In genomic region chr6:136500414-136500813, GRCh38 we compare ENCODE assay signal across 18 cellular contexts. TPM values are rescaled to one million over a fixed set of nuclear protein-coding genes. Genes with fewer than 3 reads are reported as not detected.
DNase-seq lines count a peak whose midpoint lies in the region; ATAC-seq, FAIRE-seq and TF ChIP-seq lines count a peak whose summit lies in the region.
"Had no signal": no experiment of that assay in that cellular context is flagged by ENCODE, and none has a peak within 500 bp of the region (broad histone marks: within the 10 kb centered on the region; RNA-seq: fewer than 3 reads in every experiment).

No MANE protein-coding gene starts in this region.

- no peaks in the 10 kb centered on the region for H4K20me1 ChIP-seq in GM23338 (replicated peaks; ENCODE audit: insufficient read depth)
- no peaks in the 10 kb centered on the region for H4K20me1 ChIP-seq in K562 (replicated peaks; ENCODE audit: control insufficient read depth, insufficient read depth, low read length)

- H3K4me1 ChIP-seq in A549 (peaks cover 69% of the 10 kb centered on the region), GM23338 (ENCODE audit: insufficient read depth) (peaks cover 73% of the 10 kb centered on the region), K562 (replicated peaks in 1 of 2; ENCODE audit: control insufficient read depth in 2 of 2, insufficient read depth in 2 of 2, low read length in 2 of 2) (peaks cover 0 to 13% of the 10 kb centered on the region in 2 experiments; a peak in 2 of 5 replicates), left lung (no peaks in the 10 kb centered on the region)

- TF ChIP-seq POLR2A in A549 (IDR thresholded peaks at IDR 0.05; ENCODE audit: low read length) (no peak), K562 (conservative IDR thresholded peaks at IDR 0.05) (no peak)

- H3K9me3 ChIP-seq in A549 (no peaks in the 10 kb centered on the region), K562 (replicated peaks; ENCODE audit: control insufficient read depth, insufficient read depth, low read depth, low read length) (no peaks in the 10 kb centered on the region), left lung (no peaks in the 10 kb centered on the region)
- H3K9me3 ChIP-seq: BE2C, HAP-1 had no signal

- intact Hi-C loops in K562 (cut with micrococcal nuclease) (no loop called here), left lung (cut with DNase I) (no loop called here)

- CTCF ChIA-PET in A549 (lab: Yijun Ruan, JAX) (no interaction called here), K562 (lab: Yijun Ruan, JAX; ENCODE audit: low intra/inter-chr PET ratio) (no interaction called here)

- H3K36me3 ChIP-seq in GM23338 (ENCODE audit: insufficient read depth) (no peaks in the 10 kb centered on the region), K562 (ENCODE audit: control insufficient read depth, insufficient read depth, low read length) (no peaks in the 10 kb centered on the region), left lung (no peaks in the 10 kb centered on the region)
- H3K36me3 ChIP-seq: BE2C, HAP-1 had no signal

- H2AFZ ChIP-seq in GM23338 (no peak overlapping the region), K562 (ENCODE audit: low read depth, low read length) (no peak overlapping the region)
- H2AFZ ChIP-seq: GM23248 had no signal

- H3K9me3 Mint-ChIP-seq in GM23338: no peaks in the 10 kb centered on the region; the same call in 2 of the 3 replicates
- H3K9me3 Mint-ChIP-seq: CD8-positive, alpha-beta T cell had no signal

- H3K4me2 ChIP-seq in A549 (no peak overlapping the region), GM23338 (peak overlapping the region; percentile 70), K562 (ENCODE audit: insufficient read depth, low read length) (no peak overlapping the region)
- H3K4me2 ChIP-seq: KMS-11 had no signal

- H3K79me2 ChIP-seq in GM23338 (replicated peaks; ENCODE audit: insufficient read depth) (peaks cover 63% of the 10 kb centered on the region), K562 (ENCODE audit: control insufficient read depth, insufficient read depth, low read length) (no peaks in the 10 kb centered on the region)

- no peaks in the 10 kb centered on the region for H3K9me1 ChIP-seq in K562 (ENCODE audit: control insufficient read depth, insufficient read depth, low read length)

- peaks cover 10% of the 10 kb centered on the region for H3K27me3 Mint-ChIP-seq in GM23338 (ENCODE audit: insufficient read depth, low read depth, poor library complexity)

- H3K9me2 ChIP-seq in GM23338 (ENCODE audit: insufficient read depth): no peaks in the 10 kb centered on the region

- FAIRE-seq in A549 (lab: Jason Lieb, UNC) (no peak), K562 (lab: Jason Lieb, UNC) (no peak)
- FAIRE-seq: A204.1, GM12878, GM18507, HTR-8/SVneo had no signal

- H3K27ac Mint-ChIP-seq in GM23338: peak overlapping the region; percentile 63
- H3K27ac Mint-ChIP-seq: CD8-positive, alpha-beta T cell had no signal

- TF ChIP-seq CTCF in A549 (IDR thresholded peaks at IDR 0.05) (no peak), GM23338 (conservative IDR thresholded peaks at IDR 0.05; ENCODE audit: low read depth in 2 of 2) (no peak), K562 (IDR thresholded peaks at IDR 0.05 in 2 of 3, conservative IDR thresholded peaks at IDR 0.05 in 1 of 3; ENCODE audit: insufficient read depth in 2 of 3, low read depth in 1 of 3, low read length in 3 of 3) (no peak), left lung (IDR thresholded peaks at IDR 0.05) (no peak)

- ATAC-seq in A549 (no peak), GM23338 (no peak), K562 (no peak), left lung (peak; percentile 76)
- ATAC-seq: CD8-positive, alpha-beta T cell; GM12878 had no signal

- TF ChIP-seq EP300 in A549 (IDR thresholded peaks at IDR 0.05) (no peak), K562 (IDR thresholded peaks at IDR 0.05; ENCODE audit: low read length) (no peak)

- H3K4me3 ChIP-seq in A549 (no peak overlapping the region), GM23338 (no peak overlapping the region), K562 (no peak overlapping the region), left lung (no peak overlapping the region)
- H3K4me3 ChIP-seq: GM12878, GM23248, HAP-1 had no signal

- H3K36me3 Mint-ChIP-seq in GM23338 (ENCODE audit: low read depth): no peaks in the 10 kb centered on the region
- H3K36me3 Mint-ChIP-seq: CD8-positive, alpha-beta T cell had no signal

- DNase-seq in A549 (ENCODE audit: low read depth in 1 of 2, low spot score in 1 of 2) (no peak), GM23338 (ENCODE audit: low spot score) (no peak), K562 (ENCODE audit: extremely low read depth in 1 of 4, low spot score in 3 of 4) (no peak), left lung (no peak), occipital lobe (lab: John Stamatoyannopoulos, UW) (no peak), NCI-H345 treated with DMSO at 0.1 percent for 48 hours (lab: John Stamatoyannopoulos, UW; ENCODE audit: unreplicated experiment) (no peak)
- no peak for DNase-seq in activated CD4-positive, CD25-positive, alpha-beta regulatory T cell (lab: John Stamatoyannopoulos, UW)
- DNase-seq: CD8-positive, alpha-beta T cell; COR-L47; GM23248 had no signal

- in situ Hi-C loops in K562 (cut with MboI): no loop called here

- no peak overlapping the region for H3K4me3 Mint-ChIP-seq in GM23338
- H3K4me3 Mint-ChIP-seq: CD8-positive, alpha-beta T cell had no signal

- POLR2A ChIA-PET in A549 (lab: Yijun Ruan, JAX) (no interaction called here), K562 (lab: Yijun Ruan, JAX) (interaction anchor here (1.6 kb wide), 1 partner anchor 11 kb away, joined by 3 read pairs; no protein-coding TSS in a partner anchor)

- TF ChIP-seq RAD21 in A549 (conservative IDR thresholded peaks at IDR 0.05 in 1 of 2, IDR thresholded peaks at IDR 0.05 in 1 of 2): no peak
- TF ChIP-seq RAD21 in K562 (CRISPR knock-in tag; conservative IDR thresholded peaks at IDR 0.05 in 1 of 2, IDR thresholded peaks at IDR 0.05 in 1 of 2): no peak

- no peaks in the 10 kb centered on the region for H3K27me3 ChIP-seq in GM23338 (ENCODE audit: insufficient read depth)
- H3K27me3 ChIP-seq in K562 (ENCODE audit: control insufficient read depth in 2 of 2, insufficient read depth in 2 of 2, low read length in 2 of 2): no peaks in the 10 kb centered on the region
- H3K27me3 ChIP-seq in left lung: no peaks in the 10 kb centered on the region
- H3K27me3 ChIP-seq: BE2C had no signal

- H3K4me1 Mint-ChIP-seq in GM23338: peaks cover 79% of the 10 kb centered on the region

- H3K27ac ChIP-seq in A549: no peak overlapping the region
- H3K27ac ChIP-seq in GM23338 (ENCODE audit: low read depth): peak overlapping the region; percentile 97
- no peak overlapping the region for H3K27ac ChIP-seq in K562 (ENCODE audit: extremely low read depth, low read depth, low read length)
- H3K27ac ChIP-seq in left lung: no peak overlapping the region
- H3K27ac ChIP-seq: C4-2B, GM23248, KMS-11 had no signal

- no TSS peak for BruUV-seq in K562 (replicated peaks; lab: Mats Ljungman, UMichigan)

- 87% methylated on average over 5 of the region's 5 CpGs for WGBS in A549 (ENCODE audit: missing lambda C conversion rate)
- 27% methylated on average over 5 of the region's 5 CpGs for whole genome bisulfite sequencing in K562 (ENCODE audit: insufficient coverage, low coverage, missing lambda C conversion rate)

- peaks cover 9% of the 10 kb centered on the region for H3F3A ChIP-seq in GM23338 (replicated peaks; ENCODE audit: low read depth)

- no peak overlapping the region for H3K9ac ChIP-seq in K562 (ENCODE audit: insufficient read depth in 1 of 2, low read depth in 2 of 2, low read length in 2 of 2)
- H3K9ac ChIP-seq: GM23248, KMS-11 had no signal

TF ChIP-seq in A549, 52 proteins besides CTCF, POLR2A, EP300 and RAD21:
- TF ChIP-seq SMC3 (IDR thresholded peaks at IDR 0.05) (no peak), MAFK (IDR thresholded peaks at IDR 0.05; ENCODE audit: partially characterized antibody) (peak; percentile 78)

TF ChIP-seq in GM23338, 12 proteins besides CTCF, POLR2A, EP300 and RAD21:
- TF ChIP-seq CREB1 (CRISPR knock-in tag; IDR thresholded peaks at IDR 0.05; ENCODE audit: low read depth): no peak
- TF ChIP-seq EZH2 (IDR thresholded peaks at IDR 0.05; ENCODE audit: low read depth, unreplicated experiment): no peak

TF ChIP-seq in K562, 482 proteins besides CTCF, POLR2A, EP300 and RAD21 (continues in another document):
- TF ChIP-seq MAFK (IDR thresholded peaks at IDR 0.05; ENCODE audit: low read length): peak; percentile 89
- peak; percentile 71 for TF ChIP-seq C11orf30 (IDR thresholded peaks at IDR 0.05; ENCODE audit: low read depth)
- no peak for TF ChIP-seq ESRRA (IDR thresholded peaks at IDR 0.05; ENCODE audit: borderline replicate concordance, low read depth)
- no peak for TF ChIP-seq NFRKB (IDR thresholded peaks at IDR 0.05; ENCODE audit: low read depth)
- peak; percentile 85 for TF ChIP-seq MAFF (IDR thresholded peaks at IDR 0.05; ENCODE audit: low read length)
- peak; percentile 86 for TF ChIP-seq ZNF316 (IDR thresholded peaks at IDR 0.05)
- no peak for TF ChIP-seq ZNF232 (CRISPR knock-in tag; IDR thresholded peaks at IDR 0.05)

RNA-seq across cellular contexts. Expression of gene MAP7, which starts 49.8 kb away (rescaled TPM):
- 49.0 and 64.5 TPM in 2 replicates for polyA plus RNA-seq in A549 (2011; rRNA removed)
- 36.9 and 38.4 TPM in 2 replicates for polyA plus RNA-seq in A549 (2012; cell fraction: cytosol; rRNA removed)
- polyA plus RNA-seq in A549 (2012; cell fraction: nucleus; rRNA removed): 41.6 and 44.1 TPM in 2 replicates
- polyA plus RNA-seq in A549 (2017; fragmentation: RNase III; extraction: RNeasy Plus Mini Kit Qiagen cat#74134 plus additional on column Dnase treatment): 49.5 to 65.0 TPM (median 60.6 TPM) in 3 replicates
- polyA minus RNA-seq in A549 (2011; rRNA and poly(A)+ RNA removed): 27.1 and 28.1 TPM in 2 replicates
- total RNA-seq in GM23338 (2014; rRNA removed; shearing (Covaris generic)): 47.8 and 49.2 TPM in 2 replicates
- polyA plus RNA-seq in GM23338 (2016; fragmentation: Nextera tagmentation; extraction: Ambion mirVana): 43.2 and 44.7 TPM in 2 replicates
- total RNA-seq in K562 (2011; cell fraction: chromatin; rRNA removed; ENCODE audit: low replicate concordance): 0.67 and 1.5 TPM in 2 replicates
- total RNA-seq in K562 (2011; cell fraction: nucleolus; rRNA removed): 0.50 and 0.53 TPM in 2 replicates
- 0.88 and 0.99 TPM in 2 replicates for total RNA-seq in K562 (2011; cell fraction: nucleoplasm; rRNA removed)
- total RNA-seq in K562 (2014; rRNA removed): 6.6 and 7.5 TPM in 2 replicates
- total RNA-seq in K562 (2014; rRNA removed; fragmentation: Illumina TruSeq; extraction: Trizol): 3.9 and 4.2 TPM in 2 replicates
- 7.6 and 7.7 TPM in 2 replicates for total RNA-seq in K562 (2015; rRNA removed; fragmentation: Illumina TruSeq; extraction: Trizol)
- total RNA-seq in K562 (2021): 6.1 and 7.4 TPM in 2 replicates
- 1.0 and 1.3 TPM in 2 replicates for polyA plus RNA-seq in K562 (2011; rRNA removed)
- 0.59 and 0.78 TPM in 2 replicates for polyA plus RNA-seq in K562 (2011; cell fraction: cytosol; rRNA removed)
- 0.93 and 1.6 TPM in 2 replicates for polyA plus RNA-seq in K562 (2011; cell fraction: nucleus; rRNA removed)
- 9.3 and 9.7 TPM in 2 replicates for polyA plus RNA-seq in K562 (2012)
- 6.7 and 6.9 TPM in 2 replicates for polyA plus RNA-seq in K562 (2014; fragmentation: Illumina TruSeq; extraction: Trizol)
- 1 to 10 TPM in 1 of 2 experiments, under 1 TPM in 1; 0.76 to 1.1 TPM for polyA plus RNA-seq in K562 (2014; fragmentation: Nextera tagmentation; extraction: Ambion mirVana)
- polyA plus RNA-seq in K562 (2014; rRNA removed): 3.9 and 4.4 TPM in 2 replicates
- polyA minus RNA-seq in K562 (2011; rRNA and poly(A)+ RNA removed): 0.78 and 1.2 TPM in 2 replicates
- 1.5 and 1.6 TPM in 2 replicates for polyA minus RNA-seq in K562 (2011; cell fraction: cytosol; rRNA and poly(A)+ RNA removed)
- polyA minus RNA-seq in K562 (2011; cell fraction: nucleus; rRNA and poly(A)+ RNA removed): 0.67 TPM in 2 replicates
- total RNA-seq in left lung: 10 to 100 TPM; 16.8 to 22.0 TPM
- total RNA-seq in occipital lobe: 6.1 TPM

Comparison
In these comparisons a context has a peak if more than half of its experiments do, and no peak if none do; other contexts are left out.
1. Of the 35 proteins assayed by ChIP-seq in both K562 and A549: peak only in K562: none; only in A549: none; in both: MAFK; in neither: 34.